ENCODE assay signal across 1 cellular context in the genomic region with DNA sequence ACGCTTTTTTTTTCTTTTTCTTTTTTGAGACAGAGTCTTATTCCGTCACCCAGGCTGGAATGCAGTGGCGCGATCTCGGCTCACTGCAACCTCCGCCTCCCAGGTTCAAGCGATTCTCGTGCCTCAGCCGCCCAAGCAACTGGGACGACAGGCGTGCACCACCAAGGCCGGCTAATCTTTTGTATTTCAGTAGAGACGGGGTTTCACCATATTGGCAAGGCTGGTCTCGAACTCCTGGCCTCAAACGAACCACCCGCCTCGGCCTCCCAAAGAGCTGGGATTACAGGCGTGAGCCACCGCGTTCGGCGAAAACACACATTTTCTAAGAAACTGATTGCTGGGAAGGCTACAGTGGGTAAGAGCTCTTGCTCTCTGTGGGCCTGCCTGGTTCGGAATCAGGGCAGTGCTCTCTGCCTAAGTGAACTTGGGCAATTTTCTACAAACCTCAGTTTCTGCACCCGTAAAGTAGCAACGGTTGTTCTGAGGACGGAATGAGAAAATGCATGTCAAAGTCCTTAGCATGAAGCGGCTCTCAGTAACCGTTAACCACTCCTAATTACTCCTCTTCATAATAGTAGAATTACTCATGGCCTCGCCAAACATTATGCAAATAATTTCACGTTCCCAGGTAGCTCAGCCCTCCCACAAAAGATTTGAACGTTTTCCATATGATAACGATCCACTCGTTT.
TF ChIP-seq lines count a peak whose summit lies in the region.

No MANE protein-coding gene starts in this region.

TF ChIP-seq in GM23338, 12 proteins besides CTCF, POLR2A, EP300 and RAD21 (continued from another document):
- TF ChIP-seq, protein P1, sequence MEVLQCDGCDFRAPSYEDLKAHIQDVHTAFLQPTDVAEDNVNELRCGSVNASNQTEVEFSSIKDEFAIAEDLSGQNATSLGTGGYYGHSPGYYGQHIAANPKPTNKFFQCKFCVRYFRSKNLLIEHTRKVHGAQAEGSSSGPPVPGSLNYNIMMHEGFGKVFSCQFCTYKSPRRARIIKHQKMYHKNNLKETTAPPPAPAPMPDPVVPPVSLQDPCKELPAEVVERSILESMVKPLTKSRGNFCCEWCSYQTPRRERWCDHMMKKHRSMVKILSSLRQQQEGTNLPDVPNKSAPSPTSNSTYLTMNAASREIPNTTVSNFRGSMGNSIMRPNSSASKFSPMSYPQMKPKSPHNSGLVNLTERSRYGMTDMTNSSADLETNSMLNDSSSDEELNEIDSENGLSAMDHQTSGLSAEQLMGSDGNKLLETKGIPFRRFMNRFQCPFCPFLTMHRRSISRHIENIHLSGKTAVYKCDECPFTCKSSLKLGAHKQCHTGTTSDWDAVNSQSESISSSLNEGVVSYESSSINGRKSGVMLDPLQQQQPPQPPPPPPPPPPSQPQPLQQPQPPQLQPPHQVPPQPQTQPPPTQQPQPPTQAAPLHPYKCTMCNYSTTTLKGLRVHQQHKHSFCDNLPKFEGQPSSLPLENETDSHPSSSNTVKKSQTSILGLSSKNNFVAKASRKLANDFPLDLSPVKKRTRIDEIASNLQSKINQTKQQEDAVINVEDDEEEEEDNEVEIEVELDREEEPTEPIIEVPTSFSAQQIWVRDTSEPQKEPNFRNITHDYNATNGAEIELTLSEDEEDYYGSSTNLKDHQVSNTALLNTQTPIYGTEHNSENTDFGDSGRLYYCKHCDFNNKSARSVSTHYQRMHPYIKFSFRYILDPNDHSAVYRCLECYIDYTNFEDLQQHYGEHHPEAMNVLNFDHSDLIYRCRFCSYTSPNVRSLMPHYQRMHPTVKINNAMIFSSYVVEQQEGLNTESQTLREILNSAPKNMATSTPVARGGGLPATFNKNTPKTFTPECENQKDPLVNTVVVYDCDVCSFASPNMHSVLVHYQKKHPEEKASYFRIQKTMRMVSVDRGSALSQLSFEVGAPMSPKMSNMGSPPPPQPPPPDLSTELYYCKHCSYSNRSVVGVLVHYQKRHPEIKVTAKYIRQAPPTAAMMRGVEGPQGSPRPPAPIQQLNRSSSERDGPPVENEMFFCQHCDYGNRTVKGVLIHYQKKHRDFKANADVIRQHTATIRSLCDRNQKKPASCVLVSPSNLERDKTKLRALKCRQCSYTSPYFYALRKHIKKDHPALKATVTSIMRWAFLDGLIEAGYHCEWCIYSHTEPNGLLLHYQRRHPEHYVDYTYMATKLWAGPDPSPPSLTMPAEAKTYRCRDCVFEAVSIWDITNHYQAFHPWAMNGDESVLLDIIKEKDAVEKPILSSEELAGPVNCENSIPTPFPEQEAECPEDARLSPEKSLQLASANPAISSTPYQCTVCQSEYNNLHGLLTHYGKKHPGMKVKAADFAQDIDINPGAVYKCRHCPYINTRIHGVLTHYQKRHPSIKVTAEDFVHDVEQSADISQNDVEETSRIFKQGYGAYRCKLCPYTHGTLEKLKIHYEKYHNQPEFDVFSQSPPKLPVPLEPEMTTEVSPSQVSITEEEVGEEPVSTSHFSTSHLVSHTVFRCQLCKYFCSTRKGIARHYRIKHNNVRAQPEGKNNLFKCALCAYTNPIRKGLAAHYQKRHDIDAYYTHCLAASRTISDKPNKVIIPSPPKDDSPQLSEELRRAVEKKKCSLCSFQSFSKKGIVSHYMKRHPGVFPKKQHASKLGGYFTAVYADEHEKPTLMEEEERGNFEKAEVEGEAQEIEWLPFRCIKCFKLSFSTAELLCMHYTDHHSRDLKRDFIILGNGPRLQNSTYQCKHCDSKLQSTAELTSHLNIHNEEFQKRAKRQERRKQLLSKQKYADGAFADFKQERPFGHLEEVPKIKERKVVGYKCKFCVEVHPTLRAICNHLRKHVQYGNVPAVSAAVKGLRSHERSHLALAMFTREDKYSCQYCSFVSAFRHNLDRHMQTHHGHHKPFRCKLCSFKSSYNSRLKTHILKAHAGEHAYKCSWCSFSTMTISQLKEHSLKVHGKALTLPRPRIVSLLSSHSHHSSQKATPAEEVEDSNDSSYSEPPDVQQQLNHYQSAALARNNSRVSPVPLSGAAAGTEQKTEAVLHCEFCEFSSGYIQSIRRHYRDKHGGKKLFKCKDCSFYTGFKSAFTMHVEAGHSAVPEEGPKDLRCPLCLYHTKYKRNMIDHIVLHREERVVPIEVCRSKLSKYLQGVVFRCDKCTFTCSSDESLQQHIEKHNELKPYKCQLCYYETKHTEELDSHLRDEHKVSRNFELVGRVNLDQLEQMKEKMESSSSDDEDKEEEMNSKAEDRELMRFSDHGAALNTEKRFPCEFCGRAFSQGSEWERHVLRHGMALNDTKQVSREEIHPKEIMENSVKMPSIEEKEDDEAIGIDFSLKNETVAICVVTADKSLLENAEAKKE (CRISPR knock-in tag; IDR thresholded peaks at IDR 0.05): no peak
- TF ChIP-seq POLR2AphosphoS5 (IDR thresholded peaks at IDR 0.05; ENCODE audit: low read depth) (no peak), ZNF331 (CRISPR knock-in tag; IDR thresholded peaks at IDR 0.05; ENCODE audit: low read depth) (no peak), NANOG (IDR thresholded peaks at IDR 0.05; ENCODE audit: borderline replicate concordance) (no peak), EZH2 (IDR thresholded peaks at IDR 0.05; ENCODE audit: low read depth, unreplicated experiment) (no peak), STAT1 (IDR thresholded peaks at IDR 0.05; ENCODE audit: unreplicated experiment) (no peak)
